22 cellular contexts compared by ENCODE assay signal in the genomic region with DNA sequence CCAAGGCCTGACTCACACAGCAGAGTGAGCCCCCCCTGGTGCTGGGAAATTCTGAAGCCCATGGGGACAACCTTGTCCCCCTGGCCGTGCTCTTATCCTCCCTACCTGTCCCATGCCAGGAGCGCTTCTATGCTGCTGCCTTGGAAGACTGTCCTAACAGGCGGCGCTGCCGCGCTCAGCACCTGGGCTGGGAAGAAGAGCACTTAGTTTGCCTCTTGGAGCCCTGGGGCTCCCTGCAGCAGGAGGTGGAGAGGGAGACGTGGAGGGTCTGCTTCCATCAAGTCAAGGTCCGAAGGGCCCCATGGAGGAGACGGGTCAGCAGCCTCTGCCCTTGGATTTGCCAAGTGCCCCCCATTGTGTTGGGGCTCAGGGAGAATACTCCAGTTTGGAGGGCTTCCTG.
DNase-seq lines count a peak whose midpoint lies in the region; ATAC-seq and TF ChIP-seq lines count a peak whose summit lies in the region.
"Had no signal": no experiment of that assay in that cellular context is flagged by ENCODE, and none has a peak within 500 bp of the region (broad histone marks: within the 10 kb centered on the region; RNA-seq: fewer than 3 reads in every experiment).

No MANE protein-coding gene starts in this region.

- peak overlapping the region; percentile 69 for H3K27ac Mint-ChIP-seq in neural progenitor cell

- H3K27me3 ChIP-seq in left ventricle myocardium inferior (ENCODE audit: low read depth), result no peaks in the 10 kb centered on the region
- no peaks in the 10 kb centered on the region for H3K27me3 ChIP-seq in neural progenitor cell

- H3K9ac ChIP-seq in neural progenitor cell, result no peak overlapping the region

- no peak for ATAC-seq in left cardiac atrium
- ATAC-seq in GM21390 (IDR thresholded peaks at IDR 0.05; ENCODE audit: unreplicated experiment), result no peak
- ATAC-seq: Panc1 had no signal

- H3K27ac ChIP-seq in left ventricle myocardium inferior (replicated peaks), result peak overlapping the region; percentile 51
- H3K27ac ChIP-seq in coronary artery, result peak overlapping the region in 1 of 2 donors; percentile 64
- no peak overlapping the region for H3K27ac ChIP-seq in neural progenitor cell
- H3K27ac ChIP-seq: A549, C4-2B, SK-N-MC had no signal

- no peaks in the 10 kb centered on the region for H3K9me3 Mint-ChIP-seq in neural progenitor cell
- H3K9me3 Mint-ChIP-seq: GM23338, H9 had no signal

- no peaks in the 10 kb centered on the region for H3K79me2 ChIP-seq in neural progenitor cell (ENCODE audit: low read depth)

- intact Hi-C loops in left ventricle myocardium inferior (cut with micrococcal nuclease) (no loop called here), left cardiac atrium (cut with DNase I) (no loop called here)

- DNase-seq in left ventricle myocardium inferior, result no peak
- DNase-seq in left cardiac atrium, result no peak
- DNase-seq in coronary artery (ENCODE audit: low spot score), result peak; percentile 62
- DNase-seq in neural progenitor cell (ENCODE audit: low spot score), result no peak
- no peak for DNase-seq in stimulated activated CD8-positive, alpha-beta memory T cell treated with anti-CD3 and anti-CD28 coated beads, Interleukin-4, amount 100 ng/mL, for 48 hours
- DNase-seq in NCI-H82 (lab: John Stamatoyannopoulos, UW), result no peak
- DNase-seq: AML-193, H9, Karpas-422, NCI-H1092, NCI-H1417 treated with DMSO at 0.1 percent for 48 hours, NCI-H1694 treated with DMSO at 0.1 percent for 48 hours, NCI-H2081, NCI-H2227 treated with DMSO at 0.1 percent for 48 hours, NCI-H526 treated with DMSO at 0.1 percent for 48 hours, SIG-M5 had no signal

- no peaks in the 10 kb centered on the region for H3F3A ChIP-seq in neural progenitor cell (ENCODE audit: low read depth)

- peaks cover 94% of the 10 kb centered on the region for H3K4me1 ChIP-seq in left ventricle myocardium inferior
- H3K4me1 ChIP-seq in neural progenitor cell, result peaks cover 13% of the 10 kb centered on the region
- H3K4me1 ChIP-seq: A549 had no signal

- peaks cover 14% of the 10 kb centered on the region for H3K27me3 Mint-ChIP-seq in neural progenitor cell (ENCODE audit: insufficient read depth, low read depth)

- H3K4me2 ChIP-seq in neural progenitor cell, result no peak overlapping the region
- H3K4me2 ChIP-seq: A549, GM23338 had no signal

- H3K4me3 ChIP-seq in left ventricle myocardium inferior, result no peak overlapping the region
- H3K4me3 ChIP-seq in coronary artery, result no peak overlapping the region
- H3K4me3 ChIP-seq in neural progenitor cell, result no peak overlapping the region
- H3K4me3 ChIP-seq: A549, GM23338, SK-N-MC had no signal

- H4K20me1 ChIP-seq in neural progenitor cell (ENCODE audit: low read depth), result no peaks in the 10 kb centered on the region

- no peaks in the 10 kb centered on the region for H3K36me3 Mint-ChIP-seq in neural progenitor cell

- H2AFZ ChIP-seq in neural progenitor cell (replicated peaks), result no peak overlapping the region
- H2AFZ ChIP-seq: GM23338 had no signal

- TF ChIP-seq CTCF in left ventricle myocardium inferior (IDR thresholded peaks at IDR 0.05; ENCODE audit: borderline replicate concordance) (no peak), coronary artery (IDR thresholded peaks at IDR 0.05) (no peak), neural progenitor cell (IDR thresholded peaks at IDR 0.05) (no peak)

- H3K9me3 ChIP-seq in left ventricle myocardium inferior (replicated peaks), result no peaks in the 10 kb centered on the region
- no peaks in the 10 kb centered on the region for H3K9me3 ChIP-seq in neural progenitor cell (ENCODE audit: low read depth)
- H3K9me3 ChIP-seq: A549 had no signal

- H3K36me3 ChIP-seq in left ventricle myocardium inferior (no peaks in the 10 kb centered on the region), neural progenitor cell (no peaks in the 10 kb centered on the region)

- peak overlapping the region; percentile 57 for H3K4me3 Mint-ChIP-seq in neural progenitor cell
- H3K4me3 Mint-ChIP-seq: GM23338, H9 had no signal

- peaks cover 35% of the 10 kb centered on the region for H3K4me1 Mint-ChIP-seq in neural progenitor cell
